8 cellular contexts compared by ENCODE assay signal in the genomic region with DNA sequence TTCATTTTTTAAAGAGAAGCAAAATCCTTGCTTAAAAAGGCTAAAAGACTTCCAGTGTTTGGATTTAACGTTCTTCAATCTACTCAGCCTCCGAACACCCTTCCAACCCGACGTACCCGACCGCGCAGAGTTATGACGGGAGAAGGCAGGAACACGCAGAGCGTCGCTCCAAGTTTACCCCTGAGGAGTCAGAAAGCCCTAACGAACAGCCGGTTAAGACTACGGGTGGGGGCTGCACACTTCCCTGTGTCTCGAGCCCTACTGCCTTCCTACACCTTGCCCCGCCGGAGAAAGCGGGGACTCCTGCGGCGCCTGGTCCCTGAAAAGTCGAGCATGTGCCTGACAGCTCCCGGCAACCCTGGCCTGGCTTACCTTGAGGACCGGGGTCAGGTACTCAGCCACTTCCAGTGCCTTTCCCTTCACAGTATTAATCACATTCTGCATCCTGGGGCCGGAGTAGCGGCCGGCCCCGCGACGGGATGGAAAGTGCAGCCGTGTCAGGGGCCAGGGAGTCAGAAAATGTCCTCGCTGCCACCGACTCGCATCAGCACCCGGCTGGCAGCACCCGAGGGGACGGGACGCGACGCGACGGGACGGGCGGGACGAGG. TPM values are rescaled to one million over a fixed set of nuclear protein-coding genes. Genes with fewer than 3 reads are reported as not detected.
DNase-seq lines count a peak whose midpoint lies in the region; ATAC-seq and TF ChIP-seq lines count a peak whose summit lies in the region.

No MANE protein-coding gene starts in this region.

- H3K4me1 ChIP-seq in GM23338 (ENCODE audit: insufficient read depth) = peaks cover 38% of the 10 kb centered on the region
- peaks cover 51% of the 10 kb centered on the region for H3K4me1 ChIP-seq in Karpas-422 (ENCODE audit: low read length)
- peaks cover 10 to 14% of the 10 kb centered on the region in 2 experiments; a peak in 2 of 4 replicates for H3K4me1 ChIP-seq in SK-N-SH (ENCODE audit: control insufficient read depth in 1 of 2, insufficient read depth in 2 of 2, low read depth in 1 of 2, low read length in 1 of 2)

- WGBS in SK-N-SH (ENCODE audit: low lambda C conversion rate) = under 1% methylated on average over 20 of the region's 44 CpGs
- 0 to 1% (median 1%) methylated on average over 44 of the region's 44 CpGs for WGBS in adipose tissue, 3 donors

- H3K27ac Mint-ChIP-seq in GM23338 (peak overlapping the region; percentile 91), progenitor cell of endocrine pancreas (peak overlapping the region; percentile 96)

- H4K20me1 ChIP-seq in GM23338 (replicated peaks; ENCODE audit: insufficient read depth) (no peaks in the 10 kb centered on the region), Karpas-422 (ENCODE audit: insufficient read depth, low read depth, low read length) (0 out of 2 replicates have a peak, but pooled peaks cover 7% of the 10 kb centered on the region), SK-N-SH (ENCODE audit: insufficient read depth) (no peaks in the 10 kb centered on the region)

- H3K9ac ChIP-seq in Karpas-422 (ENCODE audit: low read length) (peak overlapping the region; percentile 87), SK-N-SH (peak overlapping the region; percentile 93)

- peak; percentile 72 for DNase-seq in GM03348 (ENCODE audit: low spot score)
- DNase-seq in GM23338 (ENCODE audit: low spot score) = peak; percentile 89
- DNase-seq in Karpas-422 = peak; percentile 94
- peak; percentile 85 for DNase-seq in SK-N-SH
- DNase-seq in left cardiac atrium = peak; percentile 80
- peak; percentile 29 for DNase-seq in progenitor cell of endocrine pancreas (ENCODE audit: low spot score, unreplicated experiment)
- peak; percentile 63 for DNase-seq in ureter (ENCODE audit: low spot score)

- H3K4me2 ChIP-seq in GM23338 (peak overlapping the region; percentile 88), Karpas-422 (ENCODE audit: low read depth, low read length, poor library complexity, severe bottlenecking) (peak overlapping the region; percentile 88), SK-N-SH (peak overlapping the region; percentile 84)

- H3K4me1 Mint-ChIP-seq in GM23338 (peaks cover 31% of the 10 kb centered on the region), progenitor cell of endocrine pancreas (ENCODE audit: low read depth) (peaks cover 21% of the 10 kb centered on the region)

- no peaks in the 10 kb centered on the region for H3K9me3 ChIP-seq in Karpas-422 (ENCODE audit: low read length)
- H3K9me3 ChIP-seq in SK-N-SH = no peaks in the 10 kb centered on the region

- H2AFZ ChIP-seq in GM23338 (peak overlapping the region; percentile 26; the same call in 1 of the 2 replicates), Karpas-422 (ENCODE audit: low read length) (peak overlapping the region; percentile 71; the same call in 1 of the 2 replicates), SK-N-SH (ENCODE audit: low read depth) (peak overlapping the region; percentile 89)

- peaks cover 7% of the 10 kb centered on the region for H3K27me3 Mint-ChIP-seq in GM23338 (ENCODE audit: insufficient read depth, low read depth, poor library complexity)
- H3K27me3 Mint-ChIP-seq in progenitor cell of endocrine pancreas = no peaks in the 10 kb centered on the region

- peak; percentile 43 for ATAC-seq in GM23338
- ATAC-seq in left cardiac atrium = peak; percentile 66 to 72

- intact Hi-C loops in left cardiac atrium (cut with DNase I) = no loop called here

- peaks cover 4% of the 10 kb centered on the region; the same call in 1 of the 2 replicates for H3F3A ChIP-seq in GM23338 (replicated peaks; ENCODE audit: low read depth)
- peaks cover 29% of the 10 kb centered on the region for H3F3A ChIP-seq in SK-N-SH (replicated peaks; ENCODE audit: insufficient read depth)

- H3K36me3 Mint-ChIP-seq in GM23338 (ENCODE audit: low read depth) (peaks cover 24% of the 10 kb centered on the region), progenitor cell of endocrine pancreas (ENCODE audit: insufficient read depth) (peaks cover 5% of the 10 kb centered on the region)

- H3K27ac ChIP-seq in GM23338 (ENCODE audit: low read depth) (peak overlapping the region; percentile 95), Karpas-422 (ENCODE audit: low read length) (peak overlapping the region; percentile 87), SK-N-SH (ENCODE audit: low read depth in 2 of 2, low read length in 1 of 2) (peak overlapping the region; percentile 98 to 99), adipose tissue (ENCODE audit: low read depth, low read length) (peak overlapping the region; percentile 93)

- H3K9me2 ChIP-seq in GM23338 (ENCODE audit: insufficient read depth) (no peaks in the 10 kb centered on the region), Karpas-422 (replicated peaks; ENCODE audit: insufficient read depth, low read length) (no peaks in the 10 kb centered on the region), SK-N-SH (no peaks in the 10 kb centered on the region)

- H3K4me3 ChIP-seq in GM23338 = peak overlapping the region; percentile 65
- H3K4me3 ChIP-seq in Karpas-422 (ENCODE audit: low read length) = peak overlapping the region; percentile 68
- H3K4me3 ChIP-seq in SK-N-SH (ENCODE audit: low read depth in 2 of 2, low read length in 1 of 2) = peak overlapping the region; percentile 79 to 98

- POLR2A ChIA-PET in SK-N-SH (lab: Yijun Ruan, JAX) = interaction anchor here (1.3 to 1.8 kb wide), 3 partner anchors 73 to 458 kb away, joined by 5 to 19 read pairs (median 6); partner anchors contain the start of gene CD200

- no peaks in the 10 kb centered on the region for H3K9me3 Mint-ChIP-seq in GM23338
- H3K9me3 Mint-ChIP-seq in progenitor cell of endocrine pancreas (ENCODE audit: low read depth) = no peaks in the 10 kb centered on the region

- no peak for TF ChIP-seq RAD21 in SK-N-SH (IDR thresholded peaks at IDR 0.05; ENCODE audit: low read length)

- H3K4me3 Mint-ChIP-seq in GM23338 (peak overlapping the region; percentile 96), progenitor cell of endocrine pancreas (ENCODE audit: low read depth) (peak overlapping the region; percentile 92)

- H3K27me3 ChIP-seq in GM23338 (ENCODE audit: insufficient read depth) (no peaks in the 10 kb centered on the region), Karpas-422 (ENCODE audit: low read length) (no peaks in the 10 kb centered on the region), SK-N-SH (ENCODE audit: insufficient read depth) (no peaks in the 10 kb centered on the region)

- CTCF ChIA-PET in SK-N-SH (lab: Yijun Ruan, JAX) = interaction anchor here (0.6 to 2.0 kb wide), 6 partner anchors 9 to 593 kb away, joined by 3 to 11 read pairs (median 4); partner anchors contain the start of genes CD200 and SLC9C1

- H3K79me2 ChIP-seq in GM23338 (replicated peaks; ENCODE audit: insufficient read depth) (peaks cover 57% of the 10 kb centered on the region), Karpas-422 (ENCODE audit: low read length) (peaks cover 80% of the 10 kb centered on the region), SK-N-SH (ENCODE audit: insufficient read depth) (peaks cover 56% of the 10 kb centered on the region)

- H3K36me3 ChIP-seq in GM23338 (ENCODE audit: insufficient read depth) = 0 out of 2 replicates have a peak, but pooled peaks cover 3% of the 10 kb centered on the region
- peaks cover 27% of the 10 kb centered on the region; the same call in 1 of the 2 replicates for H3K36me3 ChIP-seq in Karpas-422 (ENCODE audit: insufficient read depth, low read length)
- H3K36me3 ChIP-seq in SK-N-SH (replicated peaks in 1 of 2; ENCODE audit: control insufficient read depth in 1 of 2, insufficient read depth in 2 of 2, low read length in 1 of 2) = peaks cover 10 to 11% of the 10 kb centered on the region in 2 experiments

- no peak for TF ChIP-seq EP300 in SK-N-SH (IDR thresholded peaks at IDR 0.05; ENCODE audit: borderline replicate concordance in 1 of 2, low read depth in 1 of 2, low read length in 1 of 2)

- TF ChIP-seq CTCF in GM23338 (conservative IDR thresholded peaks at IDR 0.05; ENCODE audit: low read depth in 2 of 2) (no peak), SK-N-SH (IDR thresholded peaks at IDR 0.05) (no peak), progenitor cell of endocrine pancreas (IDR thresholded peaks at IDR 0.05; ENCODE audit: unreplicated experiment) (no peak)

TF ChIP-seq in GM23338, 12 proteins besides CTCF, POLR2A, EP300 and RAD21 (continues in another document):
- TF ChIP-seq POLR2AphosphoS5 (IDR thresholded peaks at IDR 0.05; ENCODE audit: low read depth) = no peak

TF ChIP-seq in SK-N-SH, 30 proteins besides CTCF, POLR2A, EP300 and RAD21 (continues in another document):
- no peak for TF ChIP-seq TEAD4 (IDR thresholded peaks at IDR 0.05; ENCODE audit: borderline replicate concordance, insufficient read depth)
- TF ChIP-seq POLR2AphosphoS5 (IDR thresholded peaks at IDR 0.05; ENCODE audit: low read depth, low read length) = 0 out of 2 replicates have a peak, but pooled peaks have one; percentile 38
- TF ChIP-seq MXI1 (IDR thresholded peaks at IDR 0.05; ENCODE audit: low read depth, low read length) = peak; percentile 63; the same call in 1 of the 2 replicates
- no peak for TF ChIP-seq MEF2A (IDR thresholded peaks at IDR 0.05; ENCODE audit: borderline replicate concordance, low read depth)
- peak; percentile 60; the same call in 1 of the 2 replicates for TF ChIP-seq MAX (IDR thresholded peaks at IDR 0.05; ENCODE audit: low read depth)
- TF ChIP-seq FOSL2 (IDR thresholded peaks at IDR 0.05; ENCODE audit: borderline replicate concordance, low read depth) = no peak

RNA-seq across cellular contexts. Expression of gene ATG3, which starts 0.6 kb away (rescaled TPM):
- 64.1 and 68.1 TPM in 2 replicates for total RNA-seq in GM23338 (2014; rRNA removed; shearing (Covaris generic))
- polyA plus RNA-seq in GM23338 (2016; fragmentation: Nextera tagmentation; extraction: Ambion mirVana) (75.9 and 93.9 TPM in 2 replicates), SK-N-SH (2012; rRNA removed) (38.8 and 39.7 TPM in 2 replicates), adipose tissue (10 to 100 TPM; 31.4 to 47.9 (median 44.2) TPM)
- total RNA-seq in Karpas-422 (2014; rRNA removed; shearing (Covaris generic); ENCODE audit: low replicate concordance) = 102 and 127 TPM in 2 replicates
- 37.6 and 43.8 TPM in 2 replicates for polyA plus RNA-seq in SK-N-SH (2012; cell fraction: cytosol; rRNA removed)
- 14.8 and 18.7 TPM in 2 replicates for polyA plus RNA-seq in SK-N-SH (2012; cell fraction: nucleus; rRNA removed)
- total RNA-seq in left cardiac atrium (10 to 100 TPM; 40.5 to 52.7 TPM), progenitor cell of endocrine pancreas (26.9 and 30.8 TPM in 2 replicates), ureter (49.5 TPM)

RNA-seq across cellular contexts. Expression of gene SLC35A5, which starts 0.7 kb away (rescaled TPM):
- 40.4 and 56.4 TPM in 2 replicates for total RNA-seq in GM23338 (2014; rRNA removed; shearing (Covaris generic))
- polyA plus RNA-seq in GM23338 (2016; fragmentation: Nextera tagmentation; extraction: Ambion mirVana) = 15.5 and 19.9 TPM in 2 replicates
- total RNA-seq in Karpas-422 (2014; rRNA removed; shearing (Covaris generic); ENCODE audit: low replicate concordance) = 17.1 and 87.4 TPM in 2 replicates
- 16.0 and 23.2 TPM in 2 replicates for polyA plus RNA-seq in SK-N-SH (2012; rRNA removed)
- 25.6 and 29.9 TPM in 2 replicates for polyA plus RNA-seq in SK-N-SH (2012; cell fraction: cytosol; rRNA removed)
- polyA plus RNA-seq in SK-N-SH (2012; cell fraction: nucleus; rRNA removed) = 4.0 and 19.1 TPM in 2 replicates
- 10 to 100 TPM in 2 of 3 donors, 1 to 10 TPM in 1; 6.5 to 13.0 (median 12.0) TPM for polyA plus RNA-seq in adipose tissue
- total RNA-seq in left cardiac atrium = 10 to 100 TPM; 16.5 to 18.4 TPM
- total RNA-seq in progenitor cell of endocrine pancreas = 33.8 and 36.8 TPM in 2 replicates
- 36.4 TPM for total RNA-seq in ureter

Comparison
In these comparisons a context has a peak if more than half of its experiments do, and no peak if none do; other contexts are left out.
1. Peak in every context shown above with its lines: DNase-seq, ATAC-seq, H3K4me3 ChIP-seq and H3K27ac ChIP-seq.
2. DNase-seq: peak in every context shown above with its lines; median percentile 94 in Karpas-422; 89 in GM23338; 85 in SK-N-SH; 80 in left cardiac atrium; 72 in GM03348; 63 in ureter; 29 in progenitor cell of endocrine pancreas.
3. H2AFZ ChIP-seq: peak in every context shown above with its lines; median percentile 89 in SK-N-SH; 71 in Karpas-422; 26 in GM23338.